In genomic region chr3:32238816-32239637, GRCh38 we compare ENCODE assay signal across 8 cellular contexts. TPM values are rescaled to one million over a fixed set of nuclear protein-coding genes. Genes with fewer than 3 reads are reported as not detected.
DNase-seq lines count a peak whose midpoint lies in the region; ATAC-seq and TF ChIP-seq lines count a peak whose summit lies in the region.

No MANE protein-coding gene starts in this region.

- no peaks in the 10 kb centered on the region for H3K9me3 ChIP-seq in SJSA1 (replicated peaks)
- H3K9me3 ChIP-seq in ascending aorta, result peaks cover 0 to 8% of the 10 kb centered on the region in 2 donors
- H3K9me3 ChIP-seq in gastrocnemius medialis, result no peaks in the 10 kb centered on the region

- ATAC-seq in HG03108 (IDR thresholded peaks at IDR 0.05; ENCODE audit: unreplicated experiment) (peak; percentile 26), gastrocnemius medialis (peak; percentile 9 to 22), GM21447 (IDR thresholded peaks at IDR 0.05; ENCODE audit: unreplicated experiment) (no peak)

- no peak for TF ChIP-seq CTCF in ascending aorta (IDR thresholded peaks at IDR 0.05)
- no peak for TF ChIP-seq CTCF in gastrocnemius medialis (IDR thresholded peaks at IDR 0.05 in 4 of 5, conservative IDR thresholded peaks at IDR 0.05 in 1 of 5)

- H3K36me3 ChIP-seq in SJSA1 (no peaks in the 10 kb centered on the region), ascending aorta (no peaks in the 10 kb centered on the region), gastrocnemius medialis (no peaks in the 10 kb centered on the region)

- H3K4me3 ChIP-seq in SJSA1 (peak overlapping the region; percentile 34), ascending aorta (peak overlapping the region; percentile 77 to 78), gastrocnemius medialis (peak overlapping the region; percentile 60 to 79 (median 65))

- no peak for TF ChIP-seq POLR2A in gastrocnemius medialis (IDR thresholded peaks at IDR 0.05)

- H3K27ac ChIP-seq in SJSA1 (no peak overlapping the region), ascending aorta (no peak overlapping the region), gastrocnemius medialis (peak overlapping the region; percentile 43 to 82 (median 78))

- H3K27me3 ChIP-seq in SJSA1 (replicated peaks) (peaks cover 38% of the 10 kb centered on the region), ascending aorta (no peaks in the 10 kb centered on the region), gastrocnemius medialis (peaks cover 7 to 31% (median 8%) of the 10 kb centered on the region in 3 donors)

- in situ Hi-C loops in gastrocnemius medialis (cut with MboI; ENCODE audit: low sequenced_read_pairs in 4 of 4), result no loop called here

- peaks cover 8% of the 10 kb centered on the region for H3K4me1 ChIP-seq in SJSA1 (replicated peaks)
- H3K4me1 ChIP-seq in ascending aorta, result peaks cover 0 to 4% of the 10 kb centered on the region in 2 donors
- H3K4me1 ChIP-seq in gastrocnemius medialis, result peaks cover 0 to 5% of the 10 kb centered on the region in 2 donors

- intact Hi-C loops in ascending aorta (cut with DNase I) (no loop called here), gastrocnemius medialis (cut with DNase I; ENCODE audit: low total_unique reads) (loop anchor here (2.0 kb wide), 1 partner anchor 60 kb away; no protein-coding TSS in a partner anchor)

- DNase-seq in DMS 273 (lab: John Stamatoyannopoulos, UW; ENCODE audit: unreplicated experiment) (peak; percentile 61), DMS 273 treated with DMSO at 0.1 percent for 48 hours (lab: John Stamatoyannopoulos, UW) (no peak), SJSA1 (ENCODE audit: low read depth in 1 of 2, low spot score in 2 of 2) (peak in 1 of 2 experiments; percentile 1), ascending aorta (ENCODE audit: low spot score in 2 of 2) (peak in 1 of 2 donors; percentile 67), hepatic stellate cell (ENCODE audit: low spot score) (peak; percentile 51), gastrocnemius medialis (no peak)

RNA-seq across cellular contexts. Expression of gene CMTM8, which starts 0.5 kb away (rescaled TPM):
- not detected in 2 replicates for total RNA-seq in SJSA1 (2014; rRNA removed; shearing (Covaris generic))
- total RNA-seq in ascending aorta (6.6 TPM), gastrocnemius medialis (1 to 10 TPM; 1.4 to 4.1 (median 2.9) TPM)

Comparison
In these comparisons a context has a peak if more than half of its experiments do, and no peak if none do; other contexts are left out.
1. DNase-seq: peak in DMS 273 (single experiment) and hepatic stellate cell (single experiment); none in DMS 273 treated with DMSO at 0.1 percent for 48 hours (single experiment) and gastrocnemius medialis (0 of 2).
2. H3K27ac ChIP-seq: peak in gastrocnemius medialis (4 of 4); none in SJSA1 (single experiment) and ascending aorta (0 of 2).
3. Peak in every context shown above with its lines, with median percentiles within 50 percentile points of each other: H3K4me3 ChIP-seq.